In the genomic region with DNA sequence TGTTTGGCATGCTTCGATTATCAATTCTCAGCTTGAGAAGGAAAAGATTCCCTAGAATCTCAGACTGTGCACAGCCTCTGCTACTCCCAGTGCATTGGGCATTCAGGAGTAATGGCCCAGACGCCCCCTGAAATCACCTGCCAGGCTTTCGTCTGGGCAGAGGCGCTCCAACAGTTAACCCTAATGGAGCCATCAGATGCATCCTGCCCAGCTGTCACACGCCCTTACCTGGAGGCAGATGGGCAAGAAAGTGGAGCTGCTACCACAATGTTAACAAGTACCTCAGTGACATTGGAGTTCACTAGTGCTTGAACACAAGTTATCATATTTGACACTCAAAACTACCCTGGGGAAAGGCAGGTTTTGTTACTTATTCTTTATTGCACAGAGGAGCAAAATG, we compare ENCODE assay signal across 8 cellular contexts. TPM values are rescaled to one million over a fixed set of nuclear protein-coding genes. Genes with fewer than 3 reads are reported as not detected.
A peak's percentile ranks its signal among the peaks of the same experiment; 100 is the strongest.
DNase-seq lines count a peak whose midpoint lies in the region; ATAC-seq and TF ChIP-seq lines count a peak whose summit lies in the region.

No MANE protein-coding gene starts in this region.

- DNase-seq in T-helper 1 cell (no peak), NCI-H526 (lab: John Stamatoyannopoulos, UW) (peak; percentile 39 to 67), osteoblast (ENCODE audit: insufficient read length, low spot score, missing footprints) (no peak), mucosa of gallbladder (ENCODE audit: low spot score) (no peak), T1000 (lab: John Stamatoyannopoulos, UW) (no peak)
- DNase-seq in effector memory CD4-positive, alpha-beta T cell: no peak

- peak overlapping the region; percentile 92 for H3K4me3 ChIP-seq in effector memory CD4-positive, alpha-beta T cell (ENCODE audit: insufficient read depth, low read depth, low read length, poor library complexity, severe bottlenecking)
- H3K4me3 ChIP-seq in osteoblast (ENCODE audit: insufficient read depth, low read length): peak overlapping the region; percentile 83

- H3K36me3 Mint-ChIP-seq in T-helper 1 cell treated with Interleukin-12 subunit alpha and Interleukin-12 subunit beta and Interleukin-4 antibody, amounts not matched to agents 30 μg/mL and 1 μg/mL, for 36 hours (ENCODE audit: low read depth): peaks cover 5% of the 10 kb centered on the region

- no peaks in the 10 kb centered on the region for H3K9me3 ChIP-seq in effector memory CD4-positive, alpha-beta T cell (ENCODE audit: control insufficient read depth, low read length)
- H3K9me3 ChIP-seq in osteoblast (ENCODE audit: low read depth, low read length): no peaks in the 10 kb centered on the region

- no peak overlapping the region for H3K27ac ChIP-seq in effector memory CD4-positive, alpha-beta T cell (ENCODE audit: insufficient read depth, low read length, poor library complexity, severe bottlenecking)
- peak overlapping the region; percentile 100 for H3K27ac ChIP-seq in osteoblast (ENCODE audit: low read depth, low read length)

- H3K4me1 ChIP-seq in effector memory CD4-positive, alpha-beta T cell (ENCODE audit: control insufficient read depth, insufficient read depth, low read length, poor library complexity, severe bottlenecking): peaks cover 9% of the 10 kb centered on the region
- H3K4me1 ChIP-seq in osteoblast (ENCODE audit: insufficient read depth, low read length): peaks cover 18% of the 10 kb centered on the region

- peak overlapping the region; percentile 86 for H3K4me2 ChIP-seq in osteoblast (ENCODE audit: insufficient read depth, low read length)

- peaks cover 13% of the 10 kb centered on the region for H3K4me1 Mint-ChIP-seq in T-helper 1 cell treated with Interleukin-12 subunit alpha and Interleukin-12 subunit beta and Interleukin-4 antibody, amounts not matched to agents 30 μg/mL and 1 μg/mL, for 36 hours (ENCODE audit: low read depth)

- H3K27me3 ChIP-seq in effector memory CD4-positive, alpha-beta T cell (replicated peaks; ENCODE audit: control insufficient read depth, insufficient read depth, low read length, poor library complexity, severe bottlenecking): no peaks in the 10 kb centered on the region
- no peaks in the 10 kb centered on the region for H3K27me3 ChIP-seq in osteoblast (ENCODE audit: insufficient read depth, low read length)

- H3K4me3 Mint-ChIP-seq in T-helper 1 cell treated with Interleukin-12 subunit alpha and Interleukin-12 subunit beta and Interleukin-4 antibody, amounts not matched to agents 30 μg/mL and 1 μg/mL, for 36 hours: peak overlapping the region; percentile 76

- H3K27ac Mint-ChIP-seq in T-helper 1 cell treated with Interleukin-12 subunit alpha and Interleukin-12 subunit beta and Interleukin-4 antibody, amounts not matched to agents 30 μg/mL and 1 μg/mL, for 36 hours: no peak overlapping the region

- no peaks in the 10 kb centered on the region for H3K36me3 ChIP-seq in effector memory CD4-positive, alpha-beta T cell (ENCODE audit: control insufficient read depth, insufficient read depth, low read length)
- H3K36me3 ChIP-seq in osteoblast (ENCODE audit: insufficient read depth, low read length): no peaks in the 10 kb centered on the region

- peaks cover 23% of the 10 kb centered on the region for H4K20me1 ChIP-seq in osteoblast (ENCODE audit: insufficient read depth, low read length)

- no peak for ATAC-seq in HG03097 (IDR thresholded peaks at IDR 0.05; ENCODE audit: low FRiP score, unreplicated experiment)

- peak overlapping the region; percentile 100 for H2AFZ ChIP-seq in osteoblast (ENCODE audit: low read length)

- H3K27me3 Mint-ChIP-seq in T-helper 1 cell treated with Interleukin-12 subunit alpha and Interleukin-12 subunit beta and Interleukin-4 antibody, amounts not matched to agents 30 μg/mL and 1 μg/mL, for 36 hours (ENCODE audit: low read depth): peaks cover 60% of the 10 kb centered on the region

- TF ChIP-seq CTCF in osteoblast (IDR thresholded peaks at IDR 0.05; ENCODE audit: extremely low read depth, low read depth, low read length): no peak

- H3K79me2 ChIP-seq in osteoblast (ENCODE audit: insufficient read depth, low read length): peaks cover 38% of the 10 kb centered on the region

- H3K9me3 Mint-ChIP-seq in T-helper 1 cell treated with Interleukin-12 subunit alpha and Interleukin-12 subunit beta and Interleukin-4 antibody, amounts not matched to agents 30 μg/mL and 1 μg/mL, for 36 hours: no peaks in the 10 kb centered on the region

RNA-seq across cellular contexts. Expression of a gene that starts 1.0 kb away (rescaled TPM):
- total RNA-seq in osteoblast (42.7 and 46.7 TPM in 2 replicates), mucosa of gallbladder (36.3 TPM)

Comparison
In these comparisons a context has a peak if more than half of its experiments do, and no peak if none do; other contexts are left out.
1. DNase-seq: peak in NCI-H526 (2 of 2); none in T-helper 1 cell (0 of 5), effector memory CD4-positive, alpha-beta T cell (0 of 3), osteoblast (single experiment), mucosa of gallbladder (single experiment) and T1000 (single experiment).